ENCODE assay signal across 1 cellular context in genomic region chr22:26428515-26429457, GRCh38.
TF ChIP-seq lines count a peak whose summit lies in the region.

Gene ASPHD2 (plus strand): TSS chr22:26429260. CDS start chr22:26433616, 4,356 bp downstream.

TF ChIP-seq in HEK293, 187 proteins besides CTCF, POLR2A, EP300 and RAD21 (continued from another document and continues in another):
- TF ChIP-seq ELK4 (IDR thresholded peaks at IDR 0.05; ENCODE audit: borderline replicate concordance, low read depth, low read length) = no peak
- TF ChIP-seq ZNF792 (tag by site-specific recombination; IDR thresholded peaks at IDR 0.05) = no peak
- TF ChIP-seq ZNF510 (tag by site-specific recombination; IDR thresholded peaks at IDR 0.05; ENCODE audit: insufficient replicate concordance) = no peak
- no peak for TF ChIP-seq ZNF202 (tag by site-specific recombination; IDR thresholded peaks at IDR 0.05; ENCODE audit: borderline replicate concordance)
- TF ChIP-seq REST (tag by site-specific recombination; IDR thresholded peaks at IDR 0.05) = no peak
- no peak for TF ChIP-seq PRDM6 (tag by site-specific recombination; IDR thresholded peaks at IDR 0.05)
- no peak for TF ChIP-seq ZNF433 (tag by site-specific recombination; IDR thresholded peaks at IDR 0.05; ENCODE audit: low read depth)
- TF ChIP-seq ZNF558 (tag by site-specific recombination; IDR thresholded peaks at IDR 0.05) = no peak
- TF ChIP-seq ZIC2 (tag by site-specific recombination; IDR thresholded peaks at IDR 0.05) = no peak
- peak; percentile 67 for TF ChIP-seq ZNF398 (tag by site-specific recombination; IDR thresholded peaks at IDR 0.05)
- no peak for TF ChIP-seq BCL11B (tag by site-specific recombination; IDR thresholded peaks at IDR 0.05; ENCODE audit: low read depth)
- no peak for TF ChIP-seq ZNF785 (tag by site-specific recombination; IDR thresholded peaks at IDR 0.05)
- TF ChIP-seq ZNF514 (tag by site-specific recombination; IDR thresholded peaks at IDR 0.05) = no peak
- no peak for TF ChIP-seq ZNF148 (tag by site-specific recombination; IDR thresholded peaks at IDR 0.05; ENCODE audit: borderline replicate concordance)
- no peak for TF ChIP-seq ZNF174 (tag by site-specific recombination; IDR thresholded peaks at IDR 0.05)
- no peak for TF ChIP-seq ZNF19 (tag by site-specific recombination; IDR thresholded peaks at IDR 0.05; ENCODE audit: low read depth)
- no peak for TF ChIP-seq ZSCAN30 (tag by site-specific recombination; IDR thresholded peaks at IDR 0.05)
- no peak for TF ChIP-seq RBAK (tag by site-specific recombination; IDR thresholded peaks at IDR 0.05)
- TF ChIP-seq ZNF391 (tag by site-specific recombination; IDR thresholded peaks at IDR 0.05; ENCODE audit: borderline replicate concordance, low read depth) = no peak
- TF ChIP-seq ZNF654 (tag by site-specific recombination; IDR thresholded peaks at IDR 0.05; ENCODE audit: low read depth) = no peak
- TF ChIP-seq KLF17 (tag by site-specific recombination; IDR thresholded peaks at IDR 0.05) = peak; percentile 57; the same call in 1 of the 2 replicates
- TF ChIP-seq ZBTB48 (tag by site-specific recombination; IDR thresholded peaks at IDR 0.05) = no peak
- TF ChIP-seq ZNF10 (tag by site-specific recombination; IDR thresholded peaks at IDR 0.05) = no peak
- no peak for TF ChIP-seq ZNF416 (tag by site-specific recombination; IDR thresholded peaks at IDR 0.05)
- no peak for TF ChIP-seq WT1 (tag by site-specific recombination; IDR thresholded peaks at IDR 0.05)
- TF ChIP-seq TSHZ1 (tag by site-specific recombination; IDR thresholded peaks at IDR 0.05; ENCODE audit: borderline replicate concordance) = no peak
- TF ChIP-seq ZSCAN16 (tag by site-specific recombination; IDR thresholded peaks at IDR 0.05) = no peak
- 0 out of 2 replicates have a peak, but pooled peaks have one; percentile 21 for TF ChIP-seq ZNF324 (tag by site-specific recombination; IDR thresholded peaks at IDR 0.05)
- TF ChIP-seq SCRT2 (tag by site-specific recombination; IDR thresholded peaks at IDR 0.05) = no peak
- TF ChIP-seq ZBTB7A (tag by site-specific recombination; IDR thresholded peaks at IDR 0.05; ENCODE audit: low read depth) = 0 out of 2 replicates have a peak, but pooled peaks have one; percentile 19
- no peak for TF ChIP-seq ZBTB49 (tag by site-specific recombination; IDR thresholded peaks at IDR 0.05; ENCODE audit: low read depth)
- no peak for TF ChIP-seq SCRT1 (tag by site-specific recombination; IDR thresholded peaks at IDR 0.05; ENCODE audit: borderline replicate concordance)
- no peak for TF ChIP-seq ZNF221 (tag by site-specific recombination; IDR thresholded peaks at IDR 0.05; ENCODE audit: borderline replicate concordance)
- TF ChIP-seq ZNF16 (tag by site-specific recombination; IDR thresholded peaks at IDR 0.05; ENCODE audit: low read depth) = no peak
- TF ChIP-seq ZNF704 (tag by site-specific recombination; IDR thresholded peaks at IDR 0.05) = no peak
- no peak for TF ChIP-seq ZNF292 (tag by site-specific recombination; IDR thresholded peaks at IDR 0.05; ENCODE audit: borderline replicate concordance, low read depth)
- TF ChIP-seq ZNF596 (tag by site-specific recombination; IDR thresholded peaks at IDR 0.05) = no peak
- no peak; the same call in none of the 2 replicates for TF ChIP-seq PATZ1 (tag by site-specific recombination; IDR thresholded peaks at IDR 0.05)
